15 cellular contexts compared by ENCODE assay signal in genomic region chr12:127690161-127690560, GRCh38.
DNase-seq lines count a peak whose midpoint lies in the region; ATAC-seq and TF ChIP-seq lines count a peak whose summit lies in the region.
"Had no signal": no experiment of that assay in that cellular context is flagged by ENCODE, and none has a peak within 500 bp of the region (broad histone marks: within the 10 kb centered on the region; RNA-seq: fewer than 3 reads in every experiment).

No MANE protein-coding gene starts in this region.

- H3K9me2 ChIP-seq in DOHH2 (replicated peaks; ENCODE audit: control insufficient read depth, low read length): no peaks in the 10 kb centered on the region

- H3K4me1 ChIP-seq in DOHH2 (ENCODE audit: control insufficient read depth, low read length): no peaks in the 10 kb centered on the region
- H3K4me1 ChIP-seq: adrenal gland had no signal

- no peak overlapping the region for H3K4me3 ChIP-seq in DOHH2 (ENCODE audit: low read length)
- H3K4me3 ChIP-seq: adrenal gland had no signal

- H3K27me3 ChIP-seq in DOHH2 (ENCODE audit: control insufficient read depth, low read length): no peaks in the 10 kb centered on the region

- no peak for ATAC-seq in left colon
- ATAC-seq in GM19035 (IDR thresholded peaks at IDR 0.05; ENCODE audit: unreplicated experiment): no peak
- ATAC-seq: CD8-positive, alpha-beta T cell had no signal

- no peak overlapping the region for H3K27ac ChIP-seq in DOHH2 (ENCODE audit: low read depth, low read length)
- no peak overlapping the region for H3K27ac ChIP-seq in VCaP
- H3K27ac ChIP-seq: adrenal gland, RWPE1 had no signal

- H4K20me1 ChIP-seq in DOHH2 (ENCODE audit: control insufficient read depth, insufficient read depth, low read depth, low read length): no peaks in the 10 kb centered on the region

- no peaks in the 10 kb centered on the region for H3K36me3 ChIP-seq in DOHH2 (ENCODE audit: control insufficient read depth, low read length)
- H3K36me3 ChIP-seq: adrenal gland had no signal

- TF ChIP-seq CTCF in DOHH2 (IDR thresholded peaks at IDR 0.05; ENCODE audit: low read depth, low read length, poor library complexity, severe bottlenecking) (peak; percentile 55), HFFc6 (IDR thresholded peaks at IDR 0.05) (peak; percentile 73), VCaP (conservative IDR thresholded peaks at IDR 0.05) (0 out of 2 replicates have a peak, but pooled peaks have one; percentile 5), nephron progenitor cell (IDR thresholded peaks at IDR 0.05) (peak; percentile 46)

- H3K36me3 Mint-ChIP-seq in HFFc6 (ENCODE audit: low read depth) (no peaks in the 10 kb centered on the region), nephron progenitor cell (ENCODE audit: low read depth) (no peaks in the 10 kb centered on the region)
- H3K36me3 Mint-ChIP-seq: CD8-positive, alpha-beta T cell had no signal

- H3F3A ChIP-seq in DOHH2 (ENCODE audit: control insufficient read depth, insufficient read depth): no peaks in the 10 kb centered on the region

- H3K4me1 Mint-ChIP-seq in HFFc6 (ENCODE audit: low read depth) (0 out of 2 replicates have a peak, but pooled peaks cover 6% of the 10 kb centered on the region), nephron progenitor cell (no peaks in the 10 kb centered on the region)

- no peaks in the 10 kb centered on the region for H3K79me2 ChIP-seq in DOHH2 (ENCODE audit: control insufficient read depth, low read length)

- intact Hi-C loops in left colon (cut with DNase I, micrococcal nuclease): no loop called here

- no peaks in the 10 kb centered on the region for H3K9me3 ChIP-seq in DOHH2 (ENCODE audit: control insufficient read depth, insufficient read depth, low read length)
- H3K9me3 ChIP-seq: adrenal gland had no signal

- H3K4me3 Mint-ChIP-seq in HFFc6 (no peak overlapping the region), nephron progenitor cell (no peak overlapping the region)
- H3K4me3 Mint-ChIP-seq: activated T-cell treated with anti-CD3 and anti-CD28 coated beads, Interleukin-2, amount 50 U/mL, for 24 hours; CD8-positive, alpha-beta T cell had no signal

- H3K27ac Mint-ChIP-seq in HFFc6 (no peak overlapping the region), nephron progenitor cell (no peak overlapping the region)
- H3K27ac Mint-ChIP-seq: activated T-cell treated with anti-CD3 and anti-CD28 coated beads, Interleukin-2, amount 50 U/mL, for 24 hours; CD8-positive, alpha-beta T cell had no signal

- no peak overlapping the region for H3K4me2 ChIP-seq in DOHH2 (ENCODE audit: low read length)

- no peaks in the 10 kb centered on the region for H3K9me3 Mint-ChIP-seq in HFFc6
- H3K9me3 Mint-ChIP-seq in nephron progenitor cell: no peaks in the 10 kb centered on the region
- H3K9me3 Mint-ChIP-seq: activated T-cell treated with anti-CD3 and anti-CD28 coated beads, Interleukin-2, amount 50 U/mL, for 24 hours; CD8-positive, alpha-beta T cell had no signal

- DNase-seq in HFFc6 (no peak), nephron progenitor cell (no peak), left colon (no peak), HUDEP-2 (lab: John Stamatoyannopoulos, UW; ENCODE audit: unreplicated experiment in 76 of 76) (no peak)
- DNase-seq: activated T-cell treated with anti-CD3 and anti-CD28 coated beads, Interleukin-2, amount 50 U/mL, for 24 hours; adrenal gland; CD8-positive, alpha-beta T cell; GOT3; hippocampal formation; NCI-H187 treated with DMSO at 0.1 percent for 48 hours; NCI-H524 had no signal

- peaks cover 2% of the 10 kb centered on the region; the same call in 1 of the 2 replicates for H3K27me3 Mint-ChIP-seq in HFFc6 (ENCODE audit: insufficient read depth)
- peaks cover 15% of the 10 kb centered on the region for H3K27me3 Mint-ChIP-seq in nephron progenitor cell (ENCODE audit: low read depth, poor library complexity)
- H3K27me3 Mint-ChIP-seq: activated T-cell treated with anti-CD3 and anti-CD28 coated beads, Interleukin-2, amount 50 U/mL, for 24 hours had no signal

Comparison
In these comparisons a context has a peak if more than half of its experiments do, and no peak if none do; other contexts are left out.
1. CTCF ChIP-seq: peak in every context shown above with its lines; median percentile 73 in HFFc6; 55 in DOHH2; 46 in nephron progenitor cell; 5 in VCaP.